Comparison of ENCODE assay signal across 19 cellular contexts in the genomic region with DNA sequence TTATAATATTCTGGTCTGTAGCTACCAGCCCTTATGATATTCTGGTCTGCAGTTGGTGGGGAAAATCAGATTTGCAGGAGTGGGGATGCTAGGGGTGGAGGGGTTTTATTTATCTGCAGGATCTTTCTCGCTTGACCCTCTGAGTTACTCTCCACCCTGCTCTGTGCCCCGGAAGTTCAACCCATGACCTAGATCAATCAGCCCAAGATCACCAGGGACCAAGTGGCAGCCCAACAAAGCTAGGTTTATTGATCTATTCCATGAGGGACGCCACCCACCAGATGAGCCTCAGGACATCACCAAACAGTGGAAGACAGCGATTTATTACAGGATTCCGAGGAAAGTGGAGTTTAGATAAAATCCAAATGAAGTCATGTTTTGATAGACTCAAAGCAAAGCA. TPM values are rescaled to one million over a fixed set of nuclear protein-coding genes. Genes with fewer than 3 reads are reported as not detected.
A peak's percentile ranks its signal among the peaks of the same experiment; 100 is the strongest.
DNase-seq lines count a peak whose midpoint lies in the region; ATAC-seq and TF ChIP-seq lines count a peak whose summit lies in the region.
"Had no signal": no experiment of that assay in that cellular context is flagged by ENCODE, and none has a peak within 500 bp of the region (broad histone marks: within the 10 kb centered on the region; RNA-seq: fewer than 3 reads in every experiment).

No MANE protein-coding gene starts in this region.

- DNase-seq in T-helper 1 cell (no peak), IMR-90 (no peak), osteoblast (ENCODE audit: insufficient read length, low spot score, missing footprints) (no peak), stomach (no peak), SK-N-SH (no peak), NCI-H187 (lab: John Stamatoyannopoulos, UW) (no peak)
- DNase-seq: erythroblast, H9, Karpas-422, natural killer cell, NCI-H82, SW 1271 had no signal

- H2BK20ac ChIP-seq in IMR-90 (ENCODE audit: low read depth, low read length), result no peak overlapping the region

- H3K4ac ChIP-seq in IMR-90 (ENCODE audit: low read depth, low read length), result no peak overlapping the region

- H3K18ac ChIP-seq in IMR-90 (ENCODE audit: low read depth, low read length), result no peak overlapping the region

- peaks cover 14% of the 10 kb centered on the region for H3K36me3 Mint-ChIP-seq in T-helper 1 cell treated with Interleukin-12 subunit alpha and Interleukin-12 subunit beta and Interleukin-4 antibody, amounts not matched to agents 30 μg/mL and 1 μg/mL, for 36 hours (ENCODE audit: low read depth)
- H3K36me3 Mint-ChIP-seq: brain, natural killer cell had no signal

- H3K27ac ChIP-seq in IMR-90 (ENCODE audit: insufficient read depth, low read length) (no peak overlapping the region), cingulate gyrus (ENCODE audit: low read depth, low read length) (peak overlapping the region; percentile 99), osteoblast (ENCODE audit: low read depth, low read length) (no peak overlapping the region), stomach (peak overlapping the region in 1 of 5 donors; percentile 7), SK-N-SH (ENCODE audit: low read depth in 2 of 2, low read length in 1 of 2) (no peak overlapping the region)
- H3K27ac ChIP-seq: 22Rv1, C4-2B, psoas muscle had no signal

- in situ Hi-C loops in IMR-90 (cut with MboI; ENCODE audit: low sequenced_read_pairs), result no loop called here

- H2AK9ac ChIP-seq in IMR-90 (replicated peaks; ENCODE audit: low read depth, low read length, poor library complexity), result no peak overlapping the region

- H2AFZ ChIP-seq in IMR-90 (replicated peaks; ENCODE audit: low read length, poor library complexity) (peak overlapping the region; percentile 0), osteoblast (ENCODE audit: low read length) (peak overlapping the region; percentile 99), SK-N-SH (ENCODE audit: low read depth) (no peak overlapping the region)

- peak overlapping the region; percentile 88 for H3K4me3 Mint-ChIP-seq in T-helper 1 cell treated with Interleukin-12 subunit alpha and Interleukin-12 subunit beta and Interleukin-4 antibody, amounts not matched to agents 30 μg/mL and 1 μg/mL, for 36 hours
- H3K4me3 Mint-ChIP-seq: brain, H9 had no signal

- no peak overlapping the region for H3K9ac ChIP-seq in IMR-90 (ENCODE audit: low read depth, low read length)
- H3K9ac ChIP-seq in SK-N-SH, result no peak overlapping the region

- BruUV-seq in IMR-90 (replicated peaks; lab: Mats Ljungman, UMichigan), result no TSS peak

- H3K9me2 ChIP-seq in SK-N-SH, result no peaks in the 10 kb centered on the region

- no peak overlapping the region for H4K91ac ChIP-seq in IMR-90 (ENCODE audit: insufficient read depth, low read depth, low read length)

- peaks cover 47% of the 10 kb centered on the region for H3K4me1 Mint-ChIP-seq in T-helper 1 cell treated with Interleukin-12 subunit alpha and Interleukin-12 subunit beta and Interleukin-4 antibody, amounts not matched to agents 30 μg/mL and 1 μg/mL, for 36 hours (ENCODE audit: low read depth)

- POLR2A ChIA-PET in IMR-90 (lab: Charles Lee; ENCODE audit: unreplicated experiment), result interaction anchor here (0.6 kb wide), 2 partner anchors 322 to 370 kb away, joined by 4 to 5 read pairs; no protein-coding TSS in a partner anchor
- POLR2A ChIA-PET in SK-N-SH (lab: Yijun Ruan, JAX), result no interaction called here

- H3K4me2 ChIP-seq in IMR-90 (ENCODE audit: low read depth, low read length) (no peak overlapping the region), osteoblast (ENCODE audit: insufficient read depth, low read length) (peak overlapping the region; percentile 99), SK-N-SH (no peak overlapping the region)

- H3K9me1 ChIP-seq in IMR-90 (ENCODE audit: insufficient read depth, low read length), result no peaks in the 10 kb centered on the region

- H3K4me1 ChIP-seq in IMR-90 (ENCODE audit: control insufficient read depth, insufficient read depth, low read length), result 0 out of 2 replicates have a peak, but pooled peaks cover 2% of the 10 kb centered on the region
- peaks cover 8% of the 10 kb centered on the region for H3K4me1 ChIP-seq in osteoblast (ENCODE audit: insufficient read depth, low read length)
- H3K4me1 ChIP-seq in stomach, result peaks cover 4 to 9% (median 7%) of the 10 kb centered on the region in 4 donors
- peaks cover 0 to 7% of the 10 kb centered on the region in 2 experiments; a peak in 1 of 4 replicates for H3K4me1 ChIP-seq in SK-N-SH (ENCODE audit: control insufficient read depth in 1 of 2, insufficient read depth in 2 of 2, low read depth in 1 of 2, low read length in 1 of 2)
- H3K4me1 ChIP-seq: psoas muscle had no signal

- H3K56ac ChIP-seq in IMR-90 (ENCODE audit: extremely low read depth, insufficient read depth, low read length), result no peak overlapping the region

- CTCF ChIA-PET in IMR-90 (lab: Yijun Ruan, JAX) (interaction anchor here (0.6 to 0.9 kb wide), 2 partner anchors 14 to 18 kb away, joined by 3 to 6 read pairs; no protein-coding TSS in a partner anchor), SK-N-SH (lab: Yijun Ruan, JAX) (interaction anchor here (1.0 to 1.4 kb wide), 4 partner anchors 10 to 681 kb away, joined by 3 to 5 read pairs (median 4); no protein-coding TSS in a partner anchor)

- WGBS in IMR-90 (ENCODE audit: extremely low coverage in 2 of 2, insufficient read length in 1 of 2), 2 experiments, result 55% methylated on average over 2 of the region's 5 CpGs; no CpG with 5 or more reads in 1 of the 2 experiments
- WGBS in stomach, 5 donors, result 72 to 85% (median 79%) methylated on average over 5 of the region's 5 CpGs
- WGBS in SK-N-SH (ENCODE audit: low lambda C conversion rate), result 93% methylated on average over 5 of the region's 5 CpGs

- no peaks in the 10 kb centered on the region for H3F3A ChIP-seq in SK-N-SH (replicated peaks; ENCODE audit: insufficient read depth)

- H3K27me3 ChIP-seq in IMR-90 (ENCODE audit: control insufficient read depth, insufficient read depth, low read length) (no peaks in the 10 kb centered on the region), osteoblast (ENCODE audit: insufficient read depth, low read length) (no peaks in the 10 kb centered on the region), stomach (no peaks in the 10 kb centered on the region), SK-N-SH (ENCODE audit: insufficient read depth) (no peaks in the 10 kb centered on the region)

- dilution Hi-C loops in IMR-90 (cut with HindIII; ENCODE audit: low sequenced_read_pairs, unreplicated experiment), result no loop called here

- no peak overlapping the region for H3K23ac ChIP-seq in IMR-90 (ENCODE audit: low read depth, low read length)

- TF ChIP-seq RAD21 in IMR-90 (IDR thresholded peaks at IDR 0.05; ENCODE audit: low read length) (no peak), SK-N-SH (IDR thresholded peaks at IDR 0.05; ENCODE audit: low read length) (no peak)

- H2BK120ac ChIP-seq in IMR-90 (ENCODE audit: low read depth, low read length), result no peak overlapping the region

- H4K20me1 ChIP-seq in IMR-90 (ENCODE audit: insufficient read depth, low read length) (no peaks in the 10 kb centered on the region), osteoblast (ENCODE audit: insufficient read depth, low read length) (no peaks in the 10 kb centered on the region), SK-N-SH (ENCODE audit: insufficient read depth) (no peaks in the 10 kb centered on the region)

- H3K4me3 ChIP-seq in IMR-90 (ENCODE audit: insufficient read depth, low read depth, low read length) (no peak overlapping the region), osteoblast (ENCODE audit: insufficient read depth, low read length) (no peak overlapping the region), stomach (no peak overlapping the region), SK-N-SH (ENCODE audit: low read depth in 2 of 2, low read length in 1 of 2) (no peak overlapping the region)

- intact Hi-C loops in IMR-90 (cut with micrococcal nuclease), result no loop called here
- intact Hi-C loops in stomach (cut with DNase I; ENCODE audit: low total_unique reads), result no loop called here

- no peak for TF ChIP-seq CTCF in IMR-90 (conservative IDR thresholded peaks at IDR 0.05; ENCODE audit: low read depth, low read length)
- TF ChIP-seq CTCF in osteoblast (IDR thresholded peaks at IDR 0.05; ENCODE audit: extremely low read depth, low read depth, low read length), result no peak
- no peak for TF ChIP-seq CTCF in stomach (IDR thresholded peaks at IDR 0.05)
- no peak for TF ChIP-seq CTCF in SK-N-SH (IDR thresholded peaks at IDR 0.05)

- no peak for TF ChIP-seq EP300 in stomach (IDR thresholded peaks at IDR 0.05)
- TF ChIP-seq EP300 in SK-N-SH (IDR thresholded peaks at IDR 0.05; ENCODE audit: borderline replicate concordance in 1 of 2, low read depth in 1 of 2, low read length in 1 of 2), result no peak

- H3K79me1 ChIP-seq in IMR-90 (ENCODE audit: low read depth in 1 of 2, low read length in 2 of 2), result no peaks in the 10 kb centered on the region

- H3K9me3 ChIP-seq in IMR-90 (ENCODE audit: control insufficient read depth, insufficient read depth, low read length) (no peaks in the 10 kb centered on the region), osteoblast (ENCODE audit: low read depth, low read length) (no peaks in the 10 kb centered on the region), stomach (no peaks in the 10 kb centered on the region), SK-N-SH (no peaks in the 10 kb centered on the region)
- H3K9me3 ChIP-seq: psoas muscle had no signal

- no peak overlapping the region for H2BK15ac ChIP-seq in IMR-90 (ENCODE audit: low read depth, low read length)

- no peaks in the 10 kb centered on the region for H3K79me2 ChIP-seq in osteoblast (ENCODE audit: insufficient read depth, low read length)
- no peaks in the 10 kb centered on the region for H3K79me2 ChIP-seq in SK-N-SH (ENCODE audit: insufficient read depth)

- no peak for ATAC-seq in IMR-90 (ENCODE audit: low read depth)

- H3K36me3 ChIP-seq in IMR-90 (ENCODE audit: control insufficient read depth, insufficient read depth, low read length) (no peaks in the 10 kb centered on the region), osteoblast (ENCODE audit: insufficient read depth, low read length) (no peaks in the 10 kb centered on the region), stomach (no peaks in the 10 kb centered on the region), SK-N-SH (replicated peaks in 1 of 2; ENCODE audit: control insufficient read depth in 1 of 2, insufficient read depth in 2 of 2, low read length in 1 of 2) (no peaks in the 10 kb centered on the region)

- H4K8ac ChIP-seq in IMR-90 (ENCODE audit: low read depth in 2 of 2, low read length in 2 of 2), result no peak overlapping the region; a peak in 1 of 4 replicates

- peak overlapping the region; percentile 36 for H3K27ac Mint-ChIP-seq in T-helper 1 cell treated with Interleukin-12 subunit alpha and Interleukin-12 subunit beta and Interleukin-4 antibody, amounts not matched to agents 30 μg/mL and 1 μg/mL, for 36 hours
- H3K27ac Mint-ChIP-seq: H9 had no signal

- H3K9me3 Mint-ChIP-seq in T-helper 1 cell treated with Interleukin-12 subunit alpha and Interleukin-12 subunit beta and Interleukin-4 antibody, amounts not matched to agents 30 μg/mL and 1 μg/mL, for 36 hours, result peaks cover 6% of the 10 kb centered on the region
- H3K9me3 Mint-ChIP-seq: H9, natural killer cell had no signal

- TF ChIP-seq POLR2A in IMR-90 (IDR thresholded peaks at IDR 0.05; ENCODE audit: low read depth, low read length) (no peak), stomach (IDR thresholded peaks at IDR 0.05) (no peak)

- no peak overlapping the region for H3K14ac ChIP-seq in IMR-90 (replicated peaks; ENCODE audit: low read depth, low read length)

- H3K27me3 Mint-ChIP-seq in T-helper 1 cell treated with Interleukin-12 subunit alpha and Interleukin-12 subunit beta and Interleukin-4 antibody, amounts not matched to agents 30 μg/mL and 1 μg/mL, for 36 hours (ENCODE audit: low read depth), result no peaks in the 10 kb centered on the region
- H3K27me3 Mint-ChIP-seq: activated CD8-positive, alpha-beta memory T cell treated with anti-CD3 and anti-CD28 coated beads, Interleukin-2, amount 10 ng/mL, durations not matched to agents 7 days and 5 days had no signal

- H4K5ac ChIP-seq in IMR-90 (ENCODE audit: low read depth, low read length), result no peak overlapping the region

- no peak overlapping the region for H2BK5ac ChIP-seq in IMR-90 (ENCODE audit: low read depth, low read length, poor library complexity, severe bottlenecking)

- H2AK5ac ChIP-seq in IMR-90 (ENCODE audit: low read depth, low read length), result no peak overlapping the region

RNA-seq across cellular contexts. Expression of a gene that starts 25.8 kb away (rescaled TPM):
- 5.0 and 6.7 TPM in 2 replicates for total RNA-seq in IMR-90 (2012; rRNA removed)
- 6.2 and 7.1 TPM in 2 replicates for polyA plus RNA-seq in IMR-90 (2012; rRNA removed)
- 5.0 and 10.8 TPM in 2 replicates for polyA plus RNA-seq in IMR-90 (2012; cell fraction: cytosol; rRNA removed)
- polyA plus RNA-seq in IMR-90 (2012; cell fraction: nucleus; rRNA removed; ENCODE audit: low replicate concordance), result 8.1 and 15.5 TPM in 2 replicates
- total RNA-seq in osteoblast, result 7.6 and 9.4 TPM in 2 replicates
- total RNA-seq in stomach, result 10 to 100 TPM in 4 of 5 donors, 1 to 10 TPM in 1; 7.0 to 44.2 (median 13.8) TPM
- polyA plus RNA-seq in stomach, result 10 to 100 TPM in 1 of 3 donors, 1 to 10 TPM in 2; 7.8 to 11.5 (median 9.8) TPM
- polyA plus RNA-seq in SK-N-SH (2012; rRNA removed), result 29.2 and 38.3 TPM in 2 replicates
- polyA plus RNA-seq in SK-N-SH (2012; cell fraction: cytosol; rRNA removed), result 34.8 and 37.0 TPM in 2 replicates
- 34.6 and 50.8 TPM in 2 replicates for polyA plus RNA-seq in SK-N-SH (2012; cell fraction: nucleus; rRNA removed)

RNA-seq across cellular contexts. Expression of a gene that starts 50.1 kb away (rescaled TPM):
- total RNA-seq in IMR-90 (2012; rRNA removed), result 6.1 and 10.6 TPM in 2 replicates
- polyA plus RNA-seq in IMR-90 (2012; rRNA removed), result 6.7 and 8.1 TPM in 2 replicates
- 1.5 and 2.1 TPM in 2 replicates for polyA plus RNA-seq in IMR-90 (2012; cell fraction: cytosol; rRNA removed)
- polyA plus RNA-seq in IMR-90 (2012; cell fraction: nucleus; rRNA removed; ENCODE audit: low replicate concordance), result 2.3 and 9.2 TPM in 2 replicates
- total RNA-seq in osteoblast, result 18.5 and 20.6 TPM in 2 replicates
- total RNA-seq in stomach, result 10 to 100 TPM in 3 of 5 donors, 1 to 10 TPM in 2; 2.0 to 50.2 (median 10.7) TPM
- polyA plus RNA-seq in stomach, result 1 to 10 TPM; 3.5 to 5.7 (median 4.9) TPM
- 7.9 and 10.8 TPM in 2 replicates for polyA plus RNA-seq in SK-N-SH (2012; rRNA removed)
- polyA plus RNA-seq in SK-N-SH (2012; cell fraction: cytosol; rRNA removed), result 11.1 and 17.1 TPM in 2 replicates
- polyA plus RNA-seq in SK-N-SH (2012; cell fraction: nucleus; rRNA removed), result 9.5 and 18.2 TPM in 2 replicates
